8 cellular contexts compared by ENCODE assay signal in the genomic region with DNA sequence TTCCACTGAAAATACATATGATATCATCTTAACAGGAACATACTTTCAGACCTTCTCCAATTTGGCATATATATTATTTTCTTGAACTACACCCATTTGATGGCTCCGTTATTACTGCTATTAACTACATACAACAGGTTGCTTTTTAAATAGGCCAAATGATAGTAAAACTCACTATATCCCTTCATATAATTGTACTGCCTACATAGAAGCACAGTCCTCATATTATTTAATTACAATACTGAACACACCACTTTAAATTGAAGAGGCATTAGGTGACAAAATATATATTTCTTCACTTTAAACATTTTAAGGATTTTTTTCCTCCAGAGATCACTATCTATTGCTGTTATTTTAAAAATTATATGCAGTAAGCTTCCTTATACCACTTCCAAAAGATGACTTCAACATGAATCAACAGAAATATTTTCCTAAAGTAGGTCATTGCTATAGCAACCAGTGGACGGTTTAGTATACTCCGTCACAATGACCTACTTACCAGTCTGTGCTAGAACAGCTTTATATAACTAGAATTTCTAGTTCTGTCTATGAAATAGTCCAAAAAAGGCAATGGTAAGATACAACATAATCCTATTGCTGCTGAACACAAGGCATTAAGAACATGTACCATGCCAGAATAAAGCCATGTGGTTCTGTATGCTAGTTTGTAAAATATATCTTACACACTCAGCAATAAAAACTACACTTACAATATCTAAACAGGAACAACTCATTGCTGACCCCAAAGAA. TPM values are rescaled to one million over a fixed set of nuclear protein-coding genes. Genes with fewer than 3 reads are reported as not detected.
DNase-seq lines count a peak whose midpoint lies in the region; ATAC-seq, FAIRE-seq and TF ChIP-seq lines count a peak whose summit lies in the region.

No MANE protein-coding gene starts in this region.

- no peak for FAIRE-seq in urothelium cell line (lab: Jason Lieb, UNC)

- no peak overlapping the region for H3K4me3 Mint-ChIP-seq in activated CD4-positive, alpha-beta T cell treated with anti-CD3 and anti-CD28 coated beads, Interleukin-2, amount 10 ng/mL, durations not matched to agents 24 days and 14 days

- H3K36me3 Mint-ChIP-seq in activated CD4-positive, alpha-beta T cell treated with anti-CD3 and anti-CD28 coated beads, Interleukin-2, amount 10 ng/mL, durations not matched to agents 24 days and 14 days (ENCODE audit: low read depth), result no peaks in the 10 kb centered on the region

- no peak for TF ChIP-seq CTCF in Peyer's patch (IDR thresholded peaks at IDR 0.05)

- peak overlapping the region; percentile 12 to 84 (median 73) for H3K27ac ChIP-seq in Peyer's patch
- peak overlapping the region; percentile 74 for H3K27ac ChIP-seq in mesodermal cell (ENCODE audit: low read depth, low read length, severe bottlenecking)

- H3K4me1 Mint-ChIP-seq in activated CD4-positive, alpha-beta T cell treated with anti-CD3 and anti-CD28 coated beads, Interleukin-2, amount 10 ng/mL, durations not matched to agents 24 days and 14 days, result peaks cover 6% of the 10 kb centered on the region

- no peak for ATAC-seq in HG02973 (IDR thresholded peaks at IDR 0.05; ENCODE audit: unreplicated experiment)

- H3K4me1 ChIP-seq in Peyer's patch (peaks cover 0 to 16% (median 4%) of the 10 kb centered on the region in 4 donors), mesodermal cell (ENCODE audit: control insufficient read depth, insufficient read depth, low read length, poor library complexity, severe bottlenecking) (peaks cover 4% of the 10 kb centered on the region)

- TF ChIP-seq POLR2A in Peyer's patch (IDR thresholded peaks at IDR 0.05), result peak in 1 of 2 donors; percentile 20

- H3K9me3 ChIP-seq in Peyer's patch (no peaks in the 10 kb centered on the region), mesodermal cell (ENCODE audit: control insufficient read depth, low read length) (no peaks in the 10 kb centered on the region)

- no peaks in the 10 kb centered on the region for H3K9me3 Mint-ChIP-seq in activated CD4-positive, alpha-beta T cell treated with anti-CD3 and anti-CD28 coated beads, Interleukin-2, amount 10 ng/mL, durations not matched to agents 24 days and 14 days

- intact Hi-C loops in activated CD4-positive, alpha-beta T cell treated with anti-CD3 and anti-CD28 coated beads, Interleukin-2, amount 10 ng/mL, durations not matched to agents 24 days and 14 days (cut with micrococcal nuclease), result no loop called here

- DNase-seq in NCI-H748 (lab: John Stamatoyannopoulos, UW; ENCODE audit: unreplicated experiment) (peak; percentile 23), NCI-H748 treated with DMSO at 0.1 percent for 48 hours (lab: John Stamatoyannopoulos, UW) (no peak), Peyer's patch (no peak), dermis microvascular lymphatic vessel endothelial cell (ENCODE audit: low read depth in 2 of 2) (peak; percentile 87 to 93), urothelium cell line (ENCODE audit: low spot score) (peak; percentile 33)
- DNase-seq in activated CD4-positive, alpha-beta T cell treated with anti-CD3 and anti-CD28 coated beads, Interleukin-2, amount 10 ng/mL, durations not matched to agents 24 days and 14 days, result no peak

- H3K27ac Mint-ChIP-seq in activated CD4-positive, alpha-beta T cell treated with anti-CD3 and anti-CD28 coated beads, Interleukin-2, amount 10 ng/mL, durations not matched to agents 24 days and 14 days, result no peak overlapping the region

- H3K36me3 ChIP-seq in Peyer's patch, result no peaks in the 10 kb centered on the region
- H3K36me3 ChIP-seq in mesodermal cell (ENCODE audit: control insufficient read depth, insufficient read depth, low read length), result no peaks in the 10 kb centered on the region

- H3K27me3 ChIP-seq in Peyer's patch, result no peaks in the 10 kb centered on the region

- WGBS in mesodermal cell (ENCODE audit: insufficient coverage in 2 of 2), 2 experiments, result 80 to 100% methylated on average over 1 of the region's 3 CpGs

- H3K4me3 ChIP-seq in Peyer's patch (peak overlapping the region in 1 of 4 donors; percentile 17), mesodermal cell (ENCODE audit: extremely low read depth, insufficient read depth, low read length, poor library complexity, severe bottlenecking) (no peak overlapping the region)

- H3K27me3 Mint-ChIP-seq in activated CD4-positive, alpha-beta T cell treated with anti-CD3 and anti-CD28 coated beads, Interleukin-2, amount 10 ng/mL, durations not matched to agents 24 days and 14 days, result peaks cover 2% of the 10 kb centered on the region

RNA-seq across cellular contexts. Expression of a gene that starts 40.5 kb away (rescaled TPM):
- total RNA-seq in Peyer's patch, result 10 to 100 TPM; 10.9 to 19.0 (median 14.8) TPM
- 4.0 and 6.2 TPM in 2 replicates for total RNA-seq in dermis microvascular lymphatic vessel endothelial cell
- polyA plus RNA-seq in mesodermal cell (2013, experiment 1 of 2), result 7.5 TPM
- polyA plus RNA-seq in mesodermal cell (2013, experiment 2 of 2), result 9.9 TPM
- 3.1 and 4.3 TPM in 2 replicates for total RNA-seq in activated CD4-positive, alpha-beta T cell treated with anti-CD3 and anti-CD28 coated beads, Interleukin-2, amount 10 ng/mL, durations not matched to agents 24 days and 14 days

Comparison
In these comparisons a context has a peak if more than half of its experiments do, and no peak if none do; other contexts are left out.
1. DNase-seq: peak in NCI-H748 (single experiment), dermis microvascular lymphatic vessel endothelial cell (2 of 2) and urothelium cell line (single experiment); none in NCI-H748 treated with DMSO at 0.1 percent for 48 hours (single experiment), Peyer's patch (0 of 3) and activated CD4-positive, alpha-beta T cell treated with anti-CD3 and anti-CD28 coated beads, Interleukin-2, amount 10 ng/mL, durations not matched to agents 24 days and 14 days (single experiment).